14 cellular contexts compared by ENCODE assay signal in the genomic region with DNA sequence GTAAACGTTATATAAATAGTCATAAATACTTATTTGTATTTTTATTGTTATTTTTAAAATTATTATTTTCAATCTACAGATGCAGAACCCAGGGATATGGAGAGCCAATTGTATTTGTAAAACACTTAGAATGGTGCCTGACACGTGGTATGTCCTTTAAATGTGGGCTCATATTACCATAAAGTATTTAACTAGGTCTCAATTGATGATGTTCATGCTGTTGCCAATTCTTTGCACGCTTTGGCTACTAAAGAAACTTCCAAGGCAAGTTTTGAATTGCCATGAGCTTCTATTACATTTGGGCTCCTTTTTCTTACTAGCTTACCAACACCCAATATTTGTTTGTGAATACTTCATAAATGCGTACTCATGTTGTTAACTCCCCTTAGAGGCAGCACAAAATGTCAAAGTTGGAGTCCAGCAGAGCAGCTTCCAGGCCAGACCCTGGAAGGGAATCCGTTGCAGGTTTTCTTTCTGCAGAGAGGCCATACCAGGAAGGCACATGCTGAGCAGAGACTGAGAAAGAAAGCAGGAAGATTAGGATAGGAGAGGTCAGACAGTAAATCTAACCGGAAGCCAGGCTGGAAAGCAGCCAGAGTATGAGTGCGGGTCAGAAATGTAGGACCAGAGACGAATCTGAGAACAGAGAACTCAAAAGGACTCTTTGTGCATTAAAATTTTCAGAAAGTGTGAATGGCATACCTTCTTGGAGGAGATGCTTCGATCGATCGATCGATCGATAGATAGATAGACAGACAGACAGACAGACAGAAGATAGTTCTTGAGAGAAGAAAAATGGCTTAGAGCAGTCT. TPM values are rescaled to one million over a fixed set of nuclear protein-coding genes. Genes with fewer than 3 reads are reported as not detected.
DNase-seq lines count a peak whose midpoint lies in the region; ATAC-seq and TF ChIP-seq lines count a peak whose summit lies in the region.
"Had no signal": no experiment of that assay in that cellular context is flagged by ENCODE, and none has a peak within 500 bp of the region (broad histone marks: within the 10 kb centered on the region; RNA-seq: fewer than 3 reads in every experiment).

No MANE protein-coding gene starts in this region.

- TF ChIP-seq CTCF in endothelial cell (IDR thresholded peaks at IDR 0.05; ENCODE audit: unreplicated experiment) (no peak), mucosa of descending colon (IDR thresholded peaks at IDR 0.05) (no peak), lower leg skin (IDR thresholded peaks at IDR 0.05) (no peak)

- H3K27me3 Mint-ChIP-seq in endothelial cell (ENCODE audit: unreplicated experiment), result peaks cover 1% of the 10 kb centered on the region
- H3K27me3 Mint-ChIP-seq in naive thymus-derived CD4-positive, alpha-beta T cell, result peaks cover 0 to 5% (median 0%) of the 10 kb centered on the region in 5 donors
- H3K27me3 Mint-ChIP-seq: CD4-positive, alpha-beta T cell had no signal

- no peaks in the 10 kb centered on the region; the same call in 1 of the 2 replicates for H3K27me3 ChIP-seq in HUES48 (ENCODE audit: control insufficient read depth, insufficient read depth, low read length)
- no peaks in the 10 kb centered on the region for H3K27me3 ChIP-seq in naive thymus-derived CD4-positive, alpha-beta T cell (ENCODE audit: control insufficient read depth in 2 of 2, insufficient read depth in 2 of 2, low read length in 2 of 2)

- TF ChIP-seq POLR2A in lower leg skin (IDR thresholded peaks at IDR 0.05), result no peak

- H3K36me3 ChIP-seq in HUES48 (ENCODE audit: control insufficient read depth, insufficient read depth, low read length), result no peaks in the 10 kb centered on the region
- H3K36me3 ChIP-seq in mucosa of descending colon (ENCODE audit: low read depth), result no peaks in the 10 kb centered on the region
- H3K36me3 ChIP-seq in naive thymus-derived CD4-positive, alpha-beta T cell (ENCODE audit: control insufficient read depth in 2 of 3, insufficient read depth in 3 of 3, low read length in 3 of 3), result no peaks in the 10 kb centered on the region
- H3K36me3 ChIP-seq: lower lobe of right lung, thoracic aorta had no signal

- H3K4me1 Mint-ChIP-seq in endothelial cell (ENCODE audit: unreplicated experiment), result peaks cover 62% of the 10 kb centered on the region
- peaks cover 0 to 18% (median 0%) of the 10 kb centered on the region in 7 donors for H3K4me1 Mint-ChIP-seq in naive thymus-derived CD4-positive, alpha-beta T cell
- H3K4me1 Mint-ChIP-seq: IgD-negative memory B cell had no signal

- H3K9me3 Mint-ChIP-seq in endothelial cell (ENCODE audit: unreplicated experiment), result no peaks in the 10 kb centered on the region
- H3K9me3 Mint-ChIP-seq in naive thymus-derived CD4-positive, alpha-beta T cell, result peaks cover 0 to 2% (median 0%) of the 10 kb centered on the region in 11 donors
- H3K9me3 Mint-ChIP-seq: CD4-positive, alpha-beta T cell; IgD-negative memory B cell had no signal

- H3K4me3 ChIP-seq in HUES48 (ENCODE audit: low read depth, low read length) (peak overlapping the region; percentile 25; the same call in 1 of the 2 replicates), mucosa of descending colon (no peak overlapping the region), lower leg skin (ENCODE audit: low read depth, poor library complexity, severe bottlenecking) (no peak overlapping the region)
- H3K4me3 ChIP-seq in naive thymus-derived CD4-positive, alpha-beta T cell (ENCODE audit: low read length), result no peak overlapping the region
- H3K4me3 ChIP-seq: lower lobe of right lung, PC-9, thoracic aorta had no signal

- peak; percentile 57 for ATAC-seq in mucosa of descending colon
- ATAC-seq in naive thymus-derived CD4-positive, alpha-beta T cell, result no peak
- ATAC-seq: lower lobe of right lung had no signal

- DNase-seq in NCI-H510A treated with DMSO at 0.1 percent for 48 hours (lab: John Stamatoyannopoulos, UW) (peak; percentile 66), endothelial cell (ENCODE audit: low spot score) (peak; percentile 7), mucosa of descending colon (peak in 2 of 3 donors; percentile 55 to 78), dedifferentiated amniotic fluid mesenchymal stem cell (ENCODE audit: extremely low spot score) (no peak), lower leg skin (ENCODE audit: low spot score in 2 of 2) (no peak)
- DNase-seq in naive thymus-derived CD4-positive, alpha-beta T cell, result no peak
- DNase-seq: activated CD4-positive, alpha-beta T cell treated with anti-CD3 and anti-CD28 coated beads, Interleukin-2, amount 50 U/mL, for 1 hour; CD4-positive, alpha-beta T cell; lower lobe of right lung; NCI-H1694 treated with DMSO at 0.1 percent for 48 hours; PC-9 had no signal

- whole genome bisulfite sequencing in lower leg skin, 2 donors, result 73 to 77% methylated on average over 13 of the region's 13 CpGs

- no peaks in the 10 kb centered on the region for H3K36me3 Mint-ChIP-seq in endothelial cell (ENCODE audit: low read depth, unreplicated experiment)
- no peaks in the 10 kb centered on the region for H3K36me3 Mint-ChIP-seq in naive thymus-derived CD4-positive, alpha-beta T cell
- H3K36me3 Mint-ChIP-seq: IgD-negative memory B cell had no signal

- peak overlapping the region; percentile 59 for H3K27ac Mint-ChIP-seq in endothelial cell (ENCODE audit: unreplicated experiment)
- H3K27ac Mint-ChIP-seq in naive thymus-derived CD4-positive, alpha-beta T cell, result no peak overlapping the region
- H3K27ac Mint-ChIP-seq: CD4-positive, alpha-beta T cell had no signal

- POLR2A ChIA-PET in naive thymus-derived CD4-positive, alpha-beta T cell (lab: Charles Lee), result no interaction called here

- H3K4me3 Mint-ChIP-seq in endothelial cell (ENCODE audit: unreplicated experiment), result no peak overlapping the region
- no peak overlapping the region for H3K4me3 Mint-ChIP-seq in naive thymus-derived CD4-positive, alpha-beta T cell
- H3K4me3 Mint-ChIP-seq: CD4-positive, alpha-beta T cell; IgD-negative memory B cell had no signal

- H3K4me1 ChIP-seq in HUES48 (ENCODE audit: control insufficient read depth, insufficient read depth, low read length) (peaks cover 27% of the 10 kb centered on the region), mucosa of descending colon (ENCODE audit: low read depth) (peaks cover 17% of the 10 kb centered on the region)
- no peaks in the 10 kb centered on the region for H3K4me1 ChIP-seq in naive thymus-derived CD4-positive, alpha-beta T cell (ENCODE audit: control insufficient read depth in 2 of 2, insufficient read depth in 2 of 2, low read length in 2 of 2)

- H3K9ac ChIP-seq in HUES48 (ENCODE audit: low read depth, low read length), result no peak overlapping the region

- peak overlapping the region; percentile 79 for H3K27ac ChIP-seq in HUES48 (ENCODE audit: low read depth, low read length)
- H3K27ac ChIP-seq in naive thymus-derived CD4-positive, alpha-beta T cell (ENCODE audit: low read depth, low read length), result no peak overlapping the region
- H3K27ac ChIP-seq: lower lobe of right lung, PC-9, thoracic aorta had no signal

- H3K9me3 ChIP-seq in HUES48 (ENCODE audit: control insufficient read depth, insufficient read depth, low read length) (no peaks in the 10 kb centered on the region), mucosa of descending colon (no peaks in the 10 kb centered on the region)
- H3K9me3 ChIP-seq in naive thymus-derived CD4-positive, alpha-beta T cell (ENCODE audit: control insufficient read depth in 2 of 3, low read length in 3 of 3), result no peaks in the 10 kb centered on the region
- H3K9me3 ChIP-seq: lower lobe of right lung, thoracic aorta had no signal

- CTCF ChIA-PET in naive thymus-derived CD4-positive, alpha-beta T cell (lab: Charles Lee), result interaction anchor here (0.6 kb wide), 1 partner anchor 662 kb away, joined by 3 read pairs; no protein-coding TSS in a partner anchor

- intact Hi-C loops in mucosa of descending colon (cut with DNase I, micrococcal nuclease), result no loop called here
- intact Hi-C loops in lower leg skin (cut with DNase I; ENCODE audit: low total_unique reads), result no loop called here
- intact Hi-C loops in naive thymus-derived CD4-positive, alpha-beta T cell (cut with micrococcal nuclease), result no loop called here

RNA-seq across cellular contexts. Expression of a gene that starts 4.2 kb away (rescaled TPM):
- total RNA-seq in endothelial cell (ENCODE audit: unreplicated experiment) (not detected), mucosa of descending colon (10 to 100 TPM; 27.3 to 78.7 (median 56.2) TPM), lower leg skin (10 to 100 TPM in 2 of 4 donors, 1 to 10 TPM in 2; 3.0 to 20.8 (median 11.0) TPM)
- total RNA-seq in naive thymus-derived CD4-positive, alpha-beta T cell, result under 1 TPM in 2 of 5 experiments, not detected in 3; 0.32 to 0.73 TPM
- not detected for polyA plus RNA-seq in naive thymus-derived CD4-positive, alpha-beta T cell
- polyA plus RNA-seq: IgD-negative memory B cell had no signal

Comparison
In these comparisons a context has a peak if more than half of its experiments do, and no peak if none do; other contexts are left out.
1. DNase-seq: peak in NCI-H510A treated with DMSO at 0.1 percent for 48 hours (single experiment), endothelial cell (single experiment) and mucosa of descending colon (2 of 3); none in dedifferentiated amniotic fluid mesenchymal stem cell (single experiment), lower leg skin (0 of 2) and naive thymus-derived CD4-positive, alpha-beta T cell (0 of 9).